Comparison of ENCODE assay signal across 1 cellular context in genomic region chr22:42070517-42071422, GRCh38.
A peak's percentile ranks its signal among the peaks of the same experiment; 100 is the strongest.
TF ChIP-seq lines count a peak whose summit lies in the region.

Gene NAGA, minus strand, starts transcription at chr22:42070812. Its CDS starts 515 bp downstream, at chr22:42070297.

TF ChIP-seq in HepG2, 621 proteins besides CTCF, POLR2A, EP300 and RAD21 (continued from another document and continues in another):
- TF ChIP-seq CEBPZ (IDR thresholded peaks at IDR 0.05; ENCODE audit: low read length) (no peak), ZNF547 (CRISPR knock-in tag; IDR thresholded peaks at IDR 0.05) (peak; percentile 92; the same call in 1 of the 2 replicates), STAT5B (CRISPR knock-in tag; IDR thresholded peaks at IDR 0.05) (no peak), ZMYM3 (CRISPR knock-in tag; IDR thresholded peaks at IDR 0.05) (peak; percentile 69), ZNF280D (CRISPR knock-in tag; IDR thresholded peaks at IDR 0.05) (peak; percentile 56; the same call in 1 of the 2 replicates), TCF12 (IDR thresholded peaks at IDR 0.05) (no peak), TCF12 (CRISPR knock-in tag; IDR thresholded peaks at IDR 0.05) (no peak), ARNT (IDR thresholded peaks at IDR 0.05) (no peak), HES4 (CRISPR knock-in tag; IDR thresholded peaks at IDR 0.05; ENCODE audit: borderline replicate concordance) (0 out of 2 replicates have a peak, but pooled peaks have one; percentile 23), ISX (CRISPR knock-in tag; conservative IDR thresholded peaks at IDR 0.05) (no peak), ZNF446 (CRISPR knock-in tag; IDR thresholded peaks at IDR 0.05) (no peak; the same call in 1 of the 2 replicates), FOXO1 (CRISPR knock-in tag; IDR thresholded peaks at IDR 0.05) (peak; percentile 47; the same call in 1 of the 2 replicates), CREB3 (CRISPR knock-in tag; IDR thresholded peaks at IDR 0.05) (0 out of 2 replicates have a peak, but pooled peaks have one; percentile 30), ZNF720 (CRISPR knock-in tag; IDR thresholded peaks at IDR 0.05) (no peak), ZNF383 (CRISPR knock-in tag; IDR thresholded peaks at IDR 0.05; ENCODE audit: borderline replicate concordance) (no peak), ZNF263 (CRISPR knock-in tag; IDR thresholded peaks at IDR 0.05) (peak; percentile 65; the same call in 1 of the 2 replicates), ZNF75D (CRISPR knock-in tag; IDR thresholded peaks at IDR 0.05; ENCODE audit: borderline replicate concordance) (no peak), GLMP (CRISPR knock-in tag; IDR thresholded peaks at IDR 0.05; ENCODE audit: borderline replicate concordance) (no peak), ZNF775 (CRISPR knock-in tag; IDR thresholded peaks at IDR 0.05; ENCODE audit: borderline replicate concordance) (0 out of 2 replicates have a peak, but pooled peaks have one; percentile 45), SCMH1 (CRISPR knock-in tag; IDR thresholded peaks at IDR 0.05; ENCODE audit: borderline replicate concordance) (no peak), HOXA7 (CRISPR knock-in tag; IDR thresholded peaks at IDR 0.05) (0 out of 2 replicates have a peak, but pooled peaks have one; percentile 73), GPN1 (CRISPR knock-in tag; IDR thresholded peaks at IDR 0.05; ENCODE audit: borderline replicate concordance) (no peak), ZNF567 (CRISPR knock-in tag; IDR thresholded peaks at IDR 0.05; ENCODE audit: borderline replicate concordance) (no peak), ZNF644 (CRISPR knock-in tag; IDR thresholded peaks at IDR 0.05; ENCODE audit: low read depth) (no peak), RARG (CRISPR knock-in tag; IDR thresholded peaks at IDR 0.05; ENCODE audit: low read depth) (no peak), HMG20B (CRISPR knock-in tag; conservative IDR thresholded peaks at IDR 0.05) (peak; percentile 3; the same call in 1 of the 2 replicates), IRF9 (CRISPR knock-in tag; IDR thresholded peaks at IDR 0.05; ENCODE audit: borderline replicate concordance) (peak; percentile 63; the same call in 1 of the 2 replicates), ZNF781 (CRISPR knock-in tag; IDR thresholded peaks at IDR 0.05; ENCODE audit: borderline replicate concordance, not compliant biosample characterization) (peak; percentile 89), MEF2D (CRISPR knock-in tag; IDR thresholded peaks at IDR 0.05) (peak; percentile 81), CSRNP1 (CRISPR knock-in tag; IDR thresholded peaks at IDR 0.05) (peak; percentile 99), HDAC1 (CRISPR knock-in tag; IDR thresholded peaks at IDR 0.05) (peak; percentile 95), KMT2A (CRISPR knock-in tag; IDR thresholded peaks at IDR 0.05) (peak; percentile 84; the same call in 1 of the 2 replicates), TCF7L2 (IDR thresholded peaks at IDR 0.05; ENCODE audit: low read depth, low read length) (no peak), RFXAP (CRISPR knock-in tag; IDR thresholded peaks at IDR 0.05; ENCODE audit: borderline replicate concordance) (peak; percentile 60; the same call in 1 of the 2 replicates), ZNF616 (CRISPR knock-in tag; IDR thresholded peaks at IDR 0.05; ENCODE audit: low read depth) (peak; percentile 76; the same call in 1 of the 2 replicates), AKAP8 (CRISPR knock-in tag; IDR thresholded peaks at IDR 0.05) (peak; percentile 75; the same call in 1 of the 2 replicates), ZNF224 (CRISPR knock-in tag; IDR thresholded peaks at IDR 0.05) (no peak), ELF3 (CRISPR knock-in tag; IDR thresholded peaks at IDR 0.05) (no peak; the same call in 1 of the 2 replicates), HIC2 (CRISPR knock-in tag; IDR thresholded peaks at IDR 0.05; ENCODE audit: low read depth) (peak; percentile 96), NFATC3 (CRISPR knock-in tag; IDR thresholded peaks at IDR 0.05) (no peak), GATAD1 (CRISPR knock-in tag; IDR thresholded peaks at IDR 0.05) (peak; percentile 87), ZNF816 (CRISPR knock-in tag; IDR thresholded peaks at IDR 0.05; ENCODE audit: borderline replicate concordance) (peak; percentile 94), ZNF513 (CRISPR knock-in tag; conservative IDR thresholded peaks at IDR 0.05) (no peak), ZNF326 (CRISPR knock-in tag; IDR thresholded peaks at IDR 0.05; ENCODE audit: borderline replicate concordance) (no peak), ZNF639 (CRISPR knock-in tag; conservative IDR thresholded peaks at IDR 0.05) (no peak; the same call in 1 of the 2 replicates), MTF1 (CRISPR knock-in tag; IDR thresholded peaks at IDR 0.05) (no peak), SMYD3 (CRISPR knock-in tag; IDR thresholded peaks at IDR 0.05) (peak; percentile 85; the same call in 1 of the 2 replicates), ETS1 (CRISPR knock-in tag; IDR thresholded peaks at IDR 0.05) (no peak)
